8 cellular contexts compared by ENCODE assay signal in genomic region chr20:4041748-4042411, GRCh38. TPM values are rescaled to one million over a fixed set of nuclear protein-coding genes. Genes with fewer than 3 reads are reported as not detected.
DNase-seq lines count a peak whose midpoint lies in the region; ATAC-seq, FAIRE-seq and TF ChIP-seq lines count a peak whose summit lies in the region.

No MANE protein-coding gene starts in this region.

- ATAC-seq in K562 = peak; percentile 72
- peak; percentile 69 for ATAC-seq in lung (ENCODE audit: insufficient read depth, low FRiP score)
- ATAC-seq in CD8-positive, alpha-beta T cell = no peak
- no peak for ATAC-seq in HG03025 (IDR thresholded peaks at IDR 0.05; ENCODE audit: low FRiP score, unreplicated experiment)

- 6% methylated on average over 8 of the region's 8 CpGs for WGBS in K562 (ENCODE audit: insufficient coverage, low coverage, missing lambda C conversion rate)
- 56 to 65% methylated on average over 8 of the region's 8 CpGs for WGBS in lung, 2 donors

- H3K4me1 Mint-ChIP-seq in CD8-positive, alpha-beta T cell (ENCODE audit: low read depth) = peaks cover 16% of the 10 kb centered on the region

- H3K27ac ChIP-seq in K562 (ENCODE audit: extremely low read depth, low read depth, low read length) (peak overlapping the region; percentile 44; the same call in 1 of the 3 replicates), lung (ENCODE audit: low read depth in 1 of 2, low read length in 1 of 2) (peak overlapping the region in 1 of 2 donors; percentile 87)
- no peak overlapping the region for H3K27ac ChIP-seq in CD8-positive, alpha-beta T cell (ENCODE audit: low read depth, low read length)

- POLR2A ChIA-PET in K562 (lab: Yijun Ruan, JAX) = interaction anchor here (2.3 kb wide), 1 partner anchor 11 kb away, joined by 8 read pairs; no protein-coding TSS in a partner anchor
- POLR2A ChIA-PET in CD8-positive, alpha-beta T cell (lab: Charles Lee) = no interaction called here

- H3K4me3 ChIP-seq in MG63 = no peak overlapping the region
- H3K4me3 ChIP-seq in K562 = no peak overlapping the region
- H3K4me3 ChIP-seq in lung = no peak overlapping the region
- no peak overlapping the region for H3K4me3 ChIP-seq in CD8-positive, alpha-beta T cell (ENCODE audit: low read depth, low read length)

- H3K27ac Mint-ChIP-seq in CD8-positive, alpha-beta T cell = no peak overlapping the region

- no peaks in the 10 kb centered on the region for H3K36me3 Mint-ChIP-seq in CD8-positive, alpha-beta T cell

- peak overlapping the region; percentile 63; the same call in 1 of the 2 replicates for H2AFZ ChIP-seq in K562 (ENCODE audit: low read depth, low read length)

- H3K9me3 Mint-ChIP-seq in CD8-positive, alpha-beta T cell = no peaks in the 10 kb centered on the region

- peak; percentile 87 for FAIRE-seq in K562 (lab: Jason Lieb, UNC)

- H4K20me1 ChIP-seq in K562 (replicated peaks; ENCODE audit: control insufficient read depth, insufficient read depth, low read length) = no peaks in the 10 kb centered on the region

- H3K27me3 Mint-ChIP-seq in CD8-positive, alpha-beta T cell (ENCODE audit: low read depth) = no peaks in the 10 kb centered on the region

- intact Hi-C loops in K562 (cut with micrococcal nuclease) = no loop called here
- intact Hi-C loops in CD8-positive, alpha-beta T cell (cut with DNase I, micrococcal nuclease) = no loop called here

- peaks cover 27 to 39% of the 10 kb centered on the region in 2 experiments for H3K4me1 ChIP-seq in K562 (replicated peaks in 1 of 2; ENCODE audit: control insufficient read depth in 2 of 2, insufficient read depth in 2 of 2, low read length in 2 of 2)
- H3K4me1 ChIP-seq in lung (ENCODE audit: control insufficient read depth in 2 of 2, insufficient read depth in 2 of 2, low read length in 2 of 2) = peaks cover 0 to 14% of the 10 kb centered on the region in 2 donors
- H3K4me1 ChIP-seq in CD8-positive, alpha-beta T cell (ENCODE audit: insufficient read depth, low read length) = peaks cover 20% of the 10 kb centered on the region

- no peaks in the 10 kb centered on the region for H3K9me1 ChIP-seq in K562 (ENCODE audit: control insufficient read depth, insufficient read depth, low read length)

- H3K4me2 ChIP-seq in K562 (ENCODE audit: insufficient read depth, low read length) = peak overlapping the region; percentile 21; the same call in 1 of the 2 replicates

- no peak for TF ChIP-seq POLR2A in K562 (conservative IDR thresholded peaks at IDR 0.05)

- no peak for TF ChIP-seq RAD21 in K562 (CRISPR knock-in tag; conservative IDR thresholded peaks at IDR 0.05 in 1 of 2, IDR thresholded peaks at IDR 0.05 in 1 of 2)

- no TSS peak for BruUV-seq in K562 (replicated peaks; lab: Mats Ljungman, UMichigan)

- H3K27me3 ChIP-seq in MG63 = no peaks in the 10 kb centered on the region
- H3K27me3 ChIP-seq in K562 (ENCODE audit: control insufficient read depth in 2 of 2, insufficient read depth in 2 of 2, low read length in 2 of 2) = no peaks in the 10 kb centered on the region
- H3K27me3 ChIP-seq in lung (ENCODE audit: control insufficient read depth, insufficient read depth) = no peaks in the 10 kb centered on the region
- no peaks in the 10 kb centered on the region for H3K27me3 ChIP-seq in CD8-positive, alpha-beta T cell (ENCODE audit: insufficient read depth, low read length)

- H3K36me3 ChIP-seq in MG63 (no peaks in the 10 kb centered on the region), K562 (ENCODE audit: control insufficient read depth, insufficient read depth, low read length) (no peaks in the 10 kb centered on the region), lung (ENCODE audit: control insufficient read depth in 2 of 2, insufficient read depth in 2 of 2, low read length in 2 of 2) (no peaks in the 10 kb centered on the region)
- H3K36me3 ChIP-seq in CD8-positive, alpha-beta T cell (ENCODE audit: insufficient read depth, low read length) = no peaks in the 10 kb centered on the region

- no peak overlapping the region for H3K4me3 Mint-ChIP-seq in CD8-positive, alpha-beta T cell

- CTCF ChIA-PET in K562 (lab: Yijun Ruan, JAX; ENCODE audit: low intra/inter-chr PET ratio) = no interaction called here
- CTCF ChIA-PET in CD8-positive, alpha-beta T cell (lab: Charles Lee) = no interaction called here

- no peak for TF ChIP-seq EP300 in K562 (IDR thresholded peaks at IDR 0.05; ENCODE audit: low read length)

- no peaks in the 10 kb centered on the region for H3K79me2 ChIP-seq in K562 (ENCODE audit: control insufficient read depth, insufficient read depth, low read length)

- H3K9me3 ChIP-seq in MG63 (no peaks in the 10 kb centered on the region), K562 (replicated peaks; ENCODE audit: control insufficient read depth, insufficient read depth, low read depth, low read length) (no peaks in the 10 kb centered on the region), lung (ENCODE audit: control insufficient read depth in 2 of 2, insufficient read depth in 1 of 2, low read length in 1 of 2) (no peaks in the 10 kb centered on the region)
- no peaks in the 10 kb centered on the region for H3K9me3 ChIP-seq in CD8-positive, alpha-beta T cell (ENCODE audit: low read length)

- TF ChIP-seq CTCF in K562 (IDR thresholded peaks at IDR 0.05 in 2 of 3, conservative IDR thresholded peaks at IDR 0.05 in 1 of 3; ENCODE audit: insufficient read depth in 2 of 3, low read depth in 1 of 3, low read length in 3 of 3) (no peak), lung (IDR thresholded peaks at IDR 0.05; ENCODE audit: control extremely low read depth, extremely low read depth) (no peak)
- TF ChIP-seq CTCF in CD8-positive, alpha-beta T cell (IDR thresholded peaks at IDR 0.05) = no peak

- in situ Hi-C loops in K562 (cut with MboI) = no loop called here

- H3K9ac ChIP-seq in K562 (ENCODE audit: insufficient read depth in 1 of 2, low read depth in 2 of 2, low read length in 2 of 2) = peak overlapping the region; percentile 26 to 75; a peak in 1 of 4 replicates

- DNase-seq in COLO829 (ENCODE audit: low spot score) (peak; percentile 64), MG63 (peak; percentile 82), K562 (ENCODE audit: extremely low read depth in 1 of 4, low spot score in 3 of 4) (peak; percentile 60 to 83 (median 69)), lung (ENCODE audit: low spot score) (peak; percentile 89), superior temporal gyrus (ENCODE audit: extremely low spot score) (no peak)
- DNase-seq in activated effector memory CD4-positive, alpha-beta T cell treated with Interleukin-2 at 50 U/mL for 16 hours = no peak
- DNase-seq in CD8-positive, alpha-beta T cell = no peak

TF ChIP-seq in K562, 482 proteins besides CTCF, POLR2A, EP300 and RAD21 (continues in another document):
- TF ChIP-seq CREM (IDR thresholded peaks at IDR 0.05; ENCODE audit: low read depth) (peak; percentile 36), TEAD1 (CRISPR knock-in tag; IDR thresholded peaks at IDR 0.05) (peak in 1 of 2 experiments; percentile 77; a peak in 1 of 4 replicates), ESRRB (CRISPR knock-in tag; IDR thresholded peaks at IDR 0.05; ENCODE audit: borderline replicate concordance) (no peak)
- TF ChIP-seq, protein P1, sequence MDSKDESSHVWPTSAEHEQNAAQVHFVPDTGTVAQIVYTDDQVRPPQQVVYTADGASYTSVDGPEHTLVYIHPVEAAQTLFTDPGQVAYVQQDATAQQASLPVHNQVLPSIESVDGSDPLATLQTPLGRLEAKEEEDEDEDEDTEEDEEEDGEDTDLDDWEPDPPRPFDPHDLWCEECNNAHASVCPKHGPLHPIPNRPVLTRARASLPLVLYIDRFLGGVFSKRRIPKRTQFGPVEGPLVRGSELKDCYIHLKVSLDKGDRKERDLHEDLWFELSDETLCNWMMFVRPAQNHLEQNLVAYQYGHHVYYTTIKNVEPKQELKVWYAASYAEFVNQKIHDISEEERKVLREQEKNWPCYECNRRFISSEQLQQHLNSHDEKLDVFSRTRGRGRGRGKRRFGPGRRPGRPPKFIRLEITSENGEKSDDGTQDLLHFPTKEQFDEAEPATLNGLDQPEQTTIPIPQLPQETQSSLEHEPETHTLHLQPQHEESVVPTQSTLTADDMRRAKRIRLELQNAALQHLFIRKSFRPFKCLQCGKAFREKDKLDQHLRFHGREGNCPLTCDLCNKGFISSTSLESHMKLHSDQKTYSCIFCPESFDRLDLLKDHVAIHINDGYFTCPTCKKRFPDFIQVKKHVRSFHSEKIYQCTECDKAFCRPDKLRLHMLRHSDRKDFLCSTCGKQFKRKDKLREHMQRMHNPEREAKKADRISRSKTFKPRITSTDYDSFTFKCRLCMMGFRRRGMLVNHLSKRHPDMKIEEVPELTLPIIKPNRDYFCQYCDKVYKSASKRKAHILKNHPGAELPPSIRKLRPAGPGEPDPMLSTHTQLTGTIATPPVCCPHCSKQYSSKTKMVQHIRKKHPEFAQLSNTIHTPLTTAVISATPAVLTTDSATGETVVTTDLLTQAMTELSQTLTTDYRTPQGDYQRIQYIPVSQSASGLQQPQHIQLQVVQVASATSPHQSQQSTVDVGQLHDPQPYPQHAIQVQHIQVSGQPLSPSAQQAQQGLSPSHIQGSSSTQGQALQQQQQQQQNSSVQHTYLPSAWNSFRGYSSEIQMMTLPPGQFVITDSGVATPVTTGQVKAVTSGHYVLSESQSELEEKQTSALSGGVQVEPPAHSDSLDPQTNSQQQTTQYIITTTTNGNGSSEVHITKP (IDR thresholded peaks at IDR 0.05; ENCODE audit: partially characterized antibody) = peak; percentile 22

RNA-seq across cellular contexts. Expression of gene RNF24, which starts 26.5 kb away (rescaled TPM):
- 2.8 and 4.6 TPM in 2 replicates for total RNA-seq in MG63 (2014; rRNA removed; shearing (Covaris generic); ENCODE audit: low replicate concordance)
- total RNA-seq in K562 (2011; cell fraction: chromatin; rRNA removed; ENCODE audit: low replicate concordance) = 44.6 and 48.3 TPM in 2 replicates
- total RNA-seq in K562 (2011; cell fraction: nucleolus; rRNA removed) = 26.7 and 28.9 TPM in 2 replicates
- 56.0 and 88.0 TPM in 2 replicates for total RNA-seq in K562 (2011; cell fraction: nucleoplasm; rRNA removed)
- total RNA-seq in K562 (2014; rRNA removed) (15.7 and 17.3 TPM in 2 replicates), K562 (2014; rRNA removed; fragmentation: Illumina TruSeq; extraction: Trizol) (18.8 and 20.3 TPM in 2 replicates), K562 (2015; rRNA removed; fragmentation: Illumina TruSeq; extraction: Trizol) (14.1 and 14.7 TPM in 2 replicates), K562 (2021) (42.6 and 51.9 TPM in 2 replicates), lung (10 to 100 TPM; 15.9 to 20.9 TPM)
- polyA plus RNA-seq in K562 (2011; rRNA removed) (23.1 and 43.4 TPM in 2 replicates), K562 (2014; fragmentation: Illumina TruSeq; extraction: Trizol) (33.9 and 35.5 TPM in 2 replicates), K562 (2014; fragmentation: Nextera tagmentation; extraction: Ambion mirVana) (10 to 100 TPM; 10.1 to 21.8 TPM), K562 (2014; rRNA removed) (21.0 and 22.4 TPM in 2 replicates), lung (10 to 100 TPM in 1 of 2 donors, 1 to 10 TPM in 1; 7.4 to 17.3 TPM)
- polyA plus RNA-seq in K562 (2011; cell fraction: cytosol; rRNA removed) = 24.8 and 52.3 TPM in 2 replicates
- polyA plus RNA-seq in K562 (2011; cell fraction: nucleus; rRNA removed) = 39.0 and 49.3 TPM in 2 replicates
- polyA plus RNA-seq in K562 (2012) = 22.7 and 30.7 TPM in 2 replicates
- polyA minus RNA-seq in K562 (2011; rRNA and poly(A)+ RNA removed) = 19.7 and 35.1 TPM in 2 replicates
- polyA minus RNA-seq in K562 (2011; cell fraction: cytosol; rRNA and poly(A)+ RNA removed) = 25.3 and 46.8 TPM in 2 replicates
- polyA minus RNA-seq in K562 (2011; cell fraction: nucleus; rRNA and poly(A)+ RNA removed) = 10.1 and 22.5 TPM in 2 replicates
- 1 to 10 TPM; 5.6 to 7.2 TPM for total RNA-seq in CD8-positive, alpha-beta T cell

Comparison
In these comparisons a context has a peak if more than half of its experiments do, and no peak if none do; other contexts are left out.
1. DNase-seq: peak in COLO829 (single experiment), MG63 (single experiment), K562 (4 of 4) and lung (single experiment); none in superior temporal gyrus (single experiment), activated effector memory CD4-positive, alpha-beta T cell treated with Interleukin-2 at 50 U/mL for 16 hours (single experiment) and CD8-positive, alpha-beta T cell (0 of 7).
2. ATAC-seq: peak in K562 (single experiment) and lung (single experiment); none in CD8-positive, alpha-beta T cell (single experiment) and HG03025 (single experiment).